Comparison of ENCODE assay signal across 1 cellular context in the genomic region with DNA sequence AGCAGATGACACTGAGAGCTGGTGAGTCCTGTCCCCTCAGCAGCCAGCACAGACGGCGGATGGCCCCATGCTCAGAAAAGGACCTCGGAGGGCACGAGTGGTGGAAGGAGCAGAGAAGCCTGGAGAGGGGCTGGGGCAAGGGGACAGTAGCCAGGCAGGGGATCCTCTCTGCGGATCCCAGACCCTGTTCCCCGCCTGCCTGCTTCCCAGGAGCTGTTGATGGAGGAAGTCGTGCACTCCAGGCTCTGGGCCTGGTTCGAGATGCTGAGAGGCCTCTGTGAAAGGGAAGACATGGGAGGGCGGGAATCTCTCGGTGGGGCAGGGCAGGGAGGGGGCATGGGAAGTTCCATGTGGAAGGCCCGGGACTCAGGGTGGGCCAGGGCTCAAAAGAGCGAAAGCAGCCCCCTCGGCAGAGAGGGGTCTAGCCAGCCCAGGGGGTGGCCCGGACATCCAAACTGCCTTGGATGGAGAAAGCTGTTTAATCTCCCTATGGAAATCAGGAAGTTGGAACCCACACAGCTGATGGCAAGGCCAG.
TF ChIP-seq lines count a peak whose summit lies in the region.

No MANE protein-coding gene starts in this region.

TF ChIP-seq in IMR-90, 13 proteins besides CTCF, POLR2A, EP300 and RAD21:
- TF ChIP-seq, protein P1, sequence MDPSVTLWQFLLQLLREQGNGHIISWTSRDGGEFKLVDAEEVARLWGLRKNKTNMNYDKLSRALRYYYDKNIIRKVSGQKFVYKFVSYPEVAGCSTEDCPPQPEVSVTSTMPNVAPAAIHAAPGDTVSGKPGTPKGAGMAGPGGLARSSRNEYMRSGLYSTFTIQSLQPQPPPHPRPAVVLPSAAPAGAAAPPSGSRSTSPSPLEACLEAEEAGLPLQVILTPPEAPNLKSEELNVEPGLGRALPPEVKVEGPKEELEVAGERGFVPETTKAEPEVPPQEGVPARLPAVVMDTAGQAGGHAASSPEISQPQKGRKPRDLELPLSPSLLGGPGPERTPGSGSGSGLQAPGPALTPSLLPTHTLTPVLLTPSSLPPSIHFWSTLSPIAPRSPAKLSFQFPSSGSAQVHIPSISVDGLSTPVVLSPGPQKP (IDR thresholded peaks at IDR 0.05; ENCODE audit: borderline replicate concordance, low read depth, low read length) = no peak
- no peak for TF ChIP-seq RFX5 (IDR thresholded peaks at IDR 0.05; ENCODE audit: low read depth, low read length)
